9 cellular contexts compared by ENCODE assay signal in the genomic region with DNA sequence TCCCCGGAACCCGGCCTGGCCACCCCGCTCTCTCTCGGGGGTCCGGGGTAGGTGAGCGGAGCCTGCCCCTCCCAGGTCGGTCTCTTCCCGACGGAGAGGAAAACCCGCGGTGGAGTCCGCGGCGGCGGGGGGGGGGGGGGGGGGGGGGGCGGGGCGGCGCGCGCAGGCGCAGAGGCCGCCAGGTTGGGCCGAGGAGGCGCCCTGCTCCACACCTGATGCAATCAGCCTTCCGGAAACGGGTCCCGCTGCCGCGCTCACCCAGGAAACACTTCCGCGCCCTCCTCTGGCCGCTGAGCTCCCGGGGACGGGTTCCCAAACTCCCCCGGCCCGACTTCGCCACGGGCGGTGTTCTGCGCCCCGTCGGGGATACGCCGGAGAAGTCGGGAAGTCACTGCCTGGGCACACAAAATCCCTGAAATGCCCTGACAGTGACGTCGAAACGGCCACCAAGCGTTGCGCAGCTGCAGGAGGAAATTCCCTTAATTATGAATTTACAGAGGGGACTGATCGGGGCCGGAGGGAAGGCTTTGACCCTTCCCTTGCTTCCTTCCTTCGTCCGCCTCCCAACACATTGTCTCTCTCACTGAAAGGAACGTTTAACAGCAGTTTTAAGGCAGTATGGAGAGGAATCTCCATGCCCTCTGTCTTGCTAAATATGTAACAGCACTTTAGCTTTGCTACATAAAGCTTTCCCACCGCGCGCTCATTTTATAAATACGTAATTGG. TPM values are rescaled to one million over a fixed set of nuclear protein-coding genes. Genes with fewer than 3 reads are reported as not detected.
DNase-seq lines count a peak whose midpoint lies in the region; ATAC-seq and TF ChIP-seq lines count a peak whose summit lies in the region.
"Had no signal": no experiment of that assay in that cellular context is flagged by ENCODE, and none has a peak within 500 bp of the region (broad histone marks: within the 10 kb centered on the region; RNA-seq: fewer than 3 reads in every experiment).

No MANE protein-coding gene starts in this region.

- no peaks in the 10 kb centered on the region for H3K27me3 ChIP-seq in dorsolateral prefrontal cortex

- peak; percentile 22 for DNase-seq in activated CD4-positive, alpha-beta T cell treated with anti-CD3 and anti-CD28 coated beads for 1 hour
- DNase-seq in activated CD4-positive, alpha-beta T cell treated with anti-CD3 and anti-CD28 coated beads, Interleukin-2, amount 50 U/mL, for 1 hour, result no peak
- peak; percentile 46 for DNase-seq in NCI-H187 treated with DMSO at 0.1 percent for 48 hours (lab: John Stamatoyannopoulos, UW)
- peak; percentile 80 for DNase-seq in WTC11 (ENCODE audit: low spot score)
- peak; percentile 32 to 76 (median 58) for DNase-seq in dorsolateral prefrontal cortex
- peak; percentile 68 to 82 for DNase-seq in lung microvascular endothelial cell (ENCODE audit: low read depth in 2 of 2)
- peak; percentile 12 for DNase-seq in stimulated activated CD8-positive, alpha-beta memory T cell treated with anti-CD3 and anti-CD28 coated beads, Interleukin-4, amount 100 ng/mL, for 24 hours (ENCODE audit: low read depth)
- DNase-seq: DND-41 had no signal

- no peaks in the 10 kb centered on the region for H3K36me3 Mint-ChIP-seq in WTC11

- peak overlapping the region; percentile 32 to 95 (median 91) for H3K27ac ChIP-seq in dorsolateral prefrontal cortex

- POLR2A ChIA-PET in WTC11 (lab: Charles Lee), result interaction anchor here (0.6 to 1.7 kb wide), 7 partner anchors 40 to 586 kb away, joined by 3 to 8 read pairs (median 4); a partner anchor contains a TSS

- ATAC-seq in HG02870 (IDR thresholded peaks at IDR 0.05; ENCODE audit: unreplicated experiment) (peak; percentile 45), WTC11 (peak; percentile 22)

- peak overlapping the region; percentile 99 for H3K27ac Mint-ChIP-seq in WTC11

- H3K27me3 Mint-ChIP-seq in WTC11 (ENCODE audit: low read depth), result peaks cover 13% of the 10 kb centered on the region

- no peaks in the 10 kb centered on the region for H3K9me3 Mint-ChIP-seq in WTC11

- TF ChIP-seq CTCF in WTC11 (IDR thresholded peaks at IDR 0.05) (no peak), dorsolateral prefrontal cortex (IDR thresholded peaks at IDR 0.05 in 54 of 56, conservative IDR thresholded peaks at IDR 0.05 in 2 of 56; ENCODE audit: low read depth in 1 of 56, partially characterized antibody in 56 of 56) (peak in 42 of 56 donors; percentile 3 to 62 (median 34))

- peaks cover 48% of the 10 kb centered on the region for H3K4me1 Mint-ChIP-seq in WTC11

- intact Hi-C loops in dorsolateral prefrontal cortex (cut with DNase I), result loop anchor here in 1 of 2 donors (5.0 to 10.0 kb wide), 2 partner anchors 41 to 482 kb away; a partner anchor contains a TSS

- H3K4me3 Mint-ChIP-seq in WTC11, result peak overlapping the region; percentile 83

- peak overlapping the region; percentile 43 to 82 (median 67) for H3K4me3 ChIP-seq in dorsolateral prefrontal cortex

- CTCF ChIA-PET in WTC11 (lab: Charles Lee), result interaction anchor here (0.6 to 7.1 kb wide), 14 partner anchors 32 to 1161 kb away, joined by 3 to 104 read pairs (median 4); a partner anchor contains a TSS

TF ChIP-seq in WTC11, 78 proteins besides CTCF, POLR2A, EP300 and RAD21 (continues in another document):
- peak; percentile 98 for TF ChIP-seq ZNF423 (CRISPR knock-in tag; IDR thresholded peaks at IDR 0.05)
- TF ChIP-seq ZNF138 (CRISPR knock-in tag; conservative IDR thresholded peaks at IDR 0.05), result 0 out of 2 replicates have a peak, but pooled peaks have one; percentile 56
- TF ChIP-seq GABPB1 (CRISPR knock-in tag; IDR thresholded peaks at IDR 0.05), result peak; percentile 99
- TF ChIP-seq, protein P1, sequence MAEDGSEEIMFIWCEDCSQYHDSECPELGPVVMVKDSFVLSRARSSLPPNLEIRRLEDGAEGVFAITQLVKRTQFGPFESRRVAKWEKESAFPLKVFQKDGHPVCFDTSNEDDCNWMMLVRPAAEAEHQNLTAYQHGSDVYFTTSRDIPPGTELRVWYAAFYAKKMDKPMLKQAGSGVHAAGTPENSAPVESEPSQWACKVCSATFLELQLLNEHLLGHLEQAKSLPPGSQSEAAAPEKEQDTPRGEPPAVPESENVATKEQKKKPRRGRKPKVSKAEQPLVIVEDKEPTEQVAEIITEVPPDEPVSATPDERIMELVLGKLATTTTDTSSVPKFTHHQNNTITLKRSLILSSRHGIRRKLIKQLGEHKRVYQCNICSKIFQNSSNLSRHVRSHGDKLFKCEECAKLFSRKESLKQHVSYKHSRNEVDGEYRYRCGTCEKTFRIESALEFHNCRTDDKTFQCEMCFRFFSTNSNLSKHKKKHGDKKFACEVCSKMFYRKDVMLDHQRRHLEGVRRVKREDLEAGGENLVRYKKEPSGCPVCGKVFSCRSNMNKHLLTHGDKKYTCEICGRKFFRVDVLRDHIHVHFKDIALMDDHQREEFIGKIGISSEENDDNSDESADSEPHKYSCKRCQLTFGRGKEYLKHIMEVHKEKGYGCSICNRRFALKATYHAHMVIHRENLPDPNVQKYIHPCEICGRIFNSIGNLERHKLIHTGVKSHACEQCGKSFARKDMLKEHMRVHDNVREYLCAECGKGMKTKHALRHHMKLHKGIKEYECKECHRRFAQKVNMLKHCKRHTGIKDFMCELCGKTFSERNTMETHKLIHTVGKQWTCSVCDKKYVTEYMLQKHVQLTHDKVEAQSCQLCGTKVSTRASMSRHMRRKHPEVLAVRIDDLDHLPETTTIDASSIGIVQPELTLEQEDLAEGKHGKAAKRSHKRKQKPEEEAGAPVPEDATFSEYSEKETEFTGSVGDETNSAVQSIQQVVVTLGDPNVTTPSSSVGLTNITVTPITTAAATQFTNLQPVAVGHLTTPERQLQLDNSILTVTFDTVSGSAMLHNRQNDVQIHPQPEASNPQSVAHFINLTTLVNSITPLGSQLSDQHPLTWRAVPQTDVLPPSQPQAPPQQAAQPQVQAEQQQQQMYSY (CRISPR knock-in tag; IDR thresholded peaks at IDR 0.05), result peak; percentile 91
- TF ChIP-seq, protein P2, sequence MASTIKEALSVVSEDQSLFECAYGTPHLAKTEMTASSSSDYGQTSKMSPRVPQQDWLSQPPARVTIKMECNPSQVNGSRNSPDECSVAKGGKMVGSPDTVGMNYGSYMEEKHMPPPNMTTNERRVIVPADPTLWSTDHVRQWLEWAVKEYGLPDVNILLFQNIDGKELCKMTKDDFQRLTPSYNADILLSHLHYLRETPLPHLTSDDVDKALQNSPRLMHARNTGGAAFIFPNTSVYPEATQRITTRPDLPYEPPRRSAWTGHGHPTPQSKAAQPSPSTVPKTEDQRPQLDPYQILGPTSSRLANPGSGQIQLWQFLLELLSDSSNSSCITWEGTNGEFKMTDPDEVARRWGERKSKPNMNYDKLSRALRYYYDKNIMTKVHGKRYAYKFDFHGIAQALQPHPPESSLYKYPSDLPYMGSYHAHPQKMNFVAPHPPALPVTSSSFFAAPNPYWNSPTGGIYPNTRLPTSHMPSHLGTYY (CRISPR knock-in tag; IDR thresholded peaks at IDR 0.05), result no peak
- TF ChIP-seq, protein P3, sequence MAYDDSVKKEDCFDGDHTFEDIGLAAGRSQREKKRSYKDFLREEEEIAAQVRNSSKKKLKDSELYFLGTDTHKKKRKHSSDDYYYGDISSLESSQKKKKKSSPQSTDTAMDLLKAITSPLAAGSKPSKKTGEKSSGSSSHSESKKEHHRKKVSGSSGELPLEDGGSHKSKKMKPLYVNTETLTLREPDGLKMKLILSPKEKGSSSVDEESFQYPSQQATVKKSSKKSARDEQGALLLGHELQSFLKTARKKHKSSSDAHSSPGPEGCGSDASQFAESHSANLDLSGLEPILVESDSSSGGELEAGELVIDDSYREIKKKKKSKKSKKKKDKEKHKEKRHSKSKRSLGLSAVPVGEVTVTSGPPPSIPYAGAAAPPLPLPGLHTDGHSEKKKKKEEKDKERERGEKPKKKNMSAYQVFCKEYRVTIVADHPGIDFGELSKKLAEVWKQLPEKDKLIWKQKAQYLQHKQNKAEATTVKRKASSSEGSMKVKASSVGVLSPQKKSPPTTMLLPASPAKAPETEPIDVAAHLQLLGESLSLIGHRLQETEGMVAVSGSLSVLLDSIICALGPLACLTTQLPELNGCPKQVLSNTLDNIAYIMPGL (CRISPR knock-in tag; IDR thresholded peaks at IDR 0.05), result peak; percentile 88; the same call in 1 of the 2 replicates
- peak; percentile 91; the same call in 1 of the 2 replicates for TF ChIP-seq ETV6 (CRISPR knock-in tag; IDR thresholded peaks at IDR 0.05)
- peak; percentile 66; the same call in 1 of the 2 replicates for TF ChIP-seq FOXP1 (CRISPR knock-in tag; IDR thresholded peaks at IDR 0.05; ENCODE audit: borderline replicate concordance)
- peak; percentile 45; the same call in 1 of the 2 replicates for TF ChIP-seq SP1 (CRISPR knock-in tag; conservative IDR thresholded peaks at IDR 0.05)
- TF ChIP-seq CBFB (CRISPR knock-in tag; IDR thresholded peaks at IDR 0.05; ENCODE audit: low read depth), result peak; percentile 63; the same call in 1 of the 2 replicates

RNA-seq across cellular contexts. Expression of a gene that starts 2.1 kb away (rescaled TPM):
- total RNA-seq in WTC11 (2021), result 43.2 to 49.0 TPM (median 48.5 TPM) in 3 replicates
- 100 to 1,000 TPM in 78 of 120 experiments, 10 to 100 TPM in 42; 71.7 to 260 (median 112) TPM for total RNA-seq in dorsolateral prefrontal cortex
- 18.5 and 24.4 TPM in 2 replicates for total RNA-seq in lung microvascular endothelial cell

RNA-seq across cellular contexts. Expression of a gene that starts 40.3 kb away (rescaled TPM):
- total RNA-seq in WTC11 (2021), result 487 to 548 TPM (median 488 TPM) in 3 replicates
- total RNA-seq in dorsolateral prefrontal cortex, result 1,000 to 10,000 TPM in 92 of 120 experiments, 100 to 1,000 TPM in 28; 402 to 1,618 (median 1,227) TPM
- total RNA-seq in lung microvascular endothelial cell, result 11.7 and 40.3 TPM in 2 replicates
